9 cellular contexts compared by ENCODE assay signal in genomic region chr6:68635706-68636513, GRCh38. TPM values are rescaled to one million over a fixed set of nuclear protein-coding genes. Genes with fewer than 3 reads are reported as not detected.
DNase-seq lines count a peak whose midpoint lies in the region; FAIRE-seq and TF ChIP-seq lines count a peak whose summit lies in the region.
"Had no signal": no experiment of that assay in that cellular context is flagged by ENCODE, and none has a peak within 500 bp of the region (broad histone marks: within the 10 kb centered on the region; RNA-seq: fewer than 3 reads in every experiment).

No MANE protein-coding gene starts in this region.

- peaks cover 3% of the 10 kb centered on the region for H3K4me1 ChIP-seq in mesodermal cell (ENCODE audit: control insufficient read depth, insufficient read depth, low read length, poor library complexity, severe bottlenecking)

- no peaks in the 10 kb centered on the region for H3K9me3 ChIP-seq in mesodermal cell (ENCODE audit: control insufficient read depth, low read length)

- H3K27ac ChIP-seq in coronary artery = peak overlapping the region; percentile 47 to 91
- H3K27ac ChIP-seq in mesodermal cell (ENCODE audit: low read depth, low read length, severe bottlenecking) = no peak overlapping the region

- H3K4me3 ChIP-seq in coronary artery = peak overlapping the region; percentile 81
- peak overlapping the region; percentile 55 for H3K4me3 ChIP-seq in mesodermal cell (ENCODE audit: extremely low read depth, insufficient read depth, low read length, poor library complexity, severe bottlenecking)

- no peak for FAIRE-seq in urothelium cell line (lab: Jason Lieb, UNC)
- FAIRE-seq: G401.6 had no signal

- TF ChIP-seq CTCF in coronary artery (IDR thresholded peaks at IDR 0.05) = no peak

- WGBS in mesodermal cell (ENCODE audit: insufficient coverage in 2 of 2), 2 experiments = 1% methylated on average over 14 to 16 of the region's 24 CpGs

- peak; percentile 37 to 50 for DNase-seq in NCI-H524 (lab: John Stamatoyannopoulos, UW)
- DNase-seq in NCI-H524 treated with DMSO at 0.1 percent for 48 hours (lab: John Stamatoyannopoulos, UW) = no peak
- peak; percentile 21 for DNase-seq in NCI-H774 (lab: John Stamatoyannopoulos, UW)
- peak; percentile 81 for DNase-seq in coronary artery (ENCODE audit: low spot score)
- DNase-seq in urothelium cell line (ENCODE audit: low spot score) = peak; percentile 36
- DNase-seq in amniotic stem cell (lab: John Stamatoyannopoulos, UW) = no peak
- no peak for DNase-seq in activated gamma-delta T cell (lab: John Stamatoyannopoulos, UW)

- H3K36me3 ChIP-seq in mesodermal cell (ENCODE audit: control insufficient read depth, insufficient read depth, low read length) = no peaks in the 10 kb centered on the region

RNA-seq across cellular contexts. Expression of gene ADGRB3, which starts 0.8 kb away (rescaled TPM):
- polyA plus RNA-seq in mesodermal cell (2013, experiment 1 of 2) = 1.4 TPM
- polyA plus RNA-seq in mesodermal cell (2013, experiment 2 of 2) = 1.2 TPM

Comparison
In these comparisons a context has a peak if more than half of its experiments do, and no peak if none do; other contexts are left out.
1. DNase-seq: peak in NCI-H524 (2 of 2), NCI-H774 (single experiment), coronary artery (single experiment) and urothelium cell line (single experiment); none in NCI-H524 treated with DMSO at 0.1 percent for 48 hours (single experiment), amniotic stem cell (single experiment) and activated gamma-delta T cell (single experiment).